8 cellular contexts compared by ENCODE assay signal in the genomic region with DNA sequence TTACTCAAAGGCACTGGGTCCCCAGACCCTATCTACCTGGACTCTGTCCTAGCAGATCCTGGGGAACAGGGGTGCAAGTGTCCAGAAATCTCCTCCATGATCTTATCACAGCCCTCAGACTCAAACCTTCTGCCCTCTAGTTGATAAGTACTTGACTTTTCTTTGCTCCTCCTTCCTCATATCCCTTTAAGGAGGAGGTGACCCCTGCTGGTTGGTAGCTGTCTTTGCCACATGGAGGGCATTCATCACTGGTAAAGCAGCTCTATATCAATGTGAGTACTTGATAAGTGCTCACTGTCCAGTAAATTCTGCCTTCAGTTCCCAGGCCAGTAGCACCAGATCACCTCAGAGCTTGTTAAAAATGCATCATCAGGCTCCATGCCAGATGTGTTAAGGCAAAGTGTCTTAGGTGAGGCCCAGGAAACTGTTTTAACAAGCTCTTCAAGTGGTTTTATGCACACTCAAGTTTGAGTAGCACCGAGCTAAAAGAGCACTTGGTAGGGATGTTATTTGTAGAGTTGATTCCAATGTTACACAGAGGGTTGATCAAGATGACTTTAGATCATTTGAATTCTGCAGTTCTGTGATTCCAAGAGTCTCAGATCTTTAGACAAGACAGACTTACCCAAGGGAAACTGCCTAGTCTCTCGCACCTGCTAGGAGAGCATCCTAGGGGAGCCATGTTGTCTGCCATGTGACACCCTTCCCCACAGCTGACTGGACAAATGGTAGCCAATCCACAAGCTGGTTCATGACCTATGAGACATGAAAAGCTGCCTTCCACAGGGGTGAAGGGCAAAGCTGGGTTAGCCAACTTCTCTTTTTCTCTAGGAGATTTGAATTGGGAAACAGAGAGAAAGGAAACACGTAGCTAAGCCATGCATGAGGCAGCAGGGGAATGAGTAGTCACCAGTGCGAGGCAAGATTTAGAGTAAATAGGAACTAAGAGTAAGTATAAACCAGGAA. TPM values are rescaled to one million over a fixed set of nuclear protein-coding genes. Genes with fewer than 3 reads are reported as not detected.
A peak's percentile ranks its signal among the peaks of the same experiment; 100 is the strongest.
DNase-seq lines count a peak whose midpoint lies in the region; ATAC-seq and TF ChIP-seq lines count a peak whose summit lies in the region.

No MANE protein-coding gene starts in this region.

- H3K4me1 Mint-ChIP-seq in Calu3 (ENCODE audit: low read depth, unreplicated experiment) (no peaks in the 10 kb centered on the region), type B pancreatic cell (ENCODE audit: unreplicated experiment) (no peaks in the 10 kb centered on the region)

- ATAC-seq in GM21723 (IDR thresholded peaks at IDR 0.05; ENCODE audit: unreplicated experiment) (peak; percentile 82), omental fat pad (ENCODE audit: low FRiP score) (no peak)

- H3K27ac ChIP-seq in dorsolateral prefrontal cortex: peak overlapping the region in 13 of 59 donors; percentile 6 to 76 (median 43)

- H3K27ac Mint-ChIP-seq in Calu3 (ENCODE audit: unreplicated experiment): no peak overlapping the region
- no peak overlapping the region for H3K27ac Mint-ChIP-seq in type B pancreatic cell

- no peak overlapping the region for H3K4me3 ChIP-seq in dorsolateral prefrontal cortex

- no TSS peak for BruUV-seq in Calu3 (replicated peaks; lab: Mats Ljungman, UMichigan)

- no peak overlapping the region for H3K4me3 Mint-ChIP-seq in Calu3 (ENCODE audit: low read depth, unreplicated experiment)
- H3K4me3 Mint-ChIP-seq in type B pancreatic cell: no peak overlapping the region

- CTCF ChIA-PET in Calu3 (lab: Charles Lee): interaction anchor here (0.5 to 2.2 kb wide), 21 partner anchors 9 to 854 kb away, joined by 3 to 15 read pairs (median 3); a partner anchor contains a TSS

- H3K9me3 Mint-ChIP-seq in Calu3 (ENCODE audit: low read depth, unreplicated experiment) (no peaks in the 10 kb centered on the region), type B pancreatic cell (no peaks in the 10 kb centered on the region)

- TF ChIP-seq CTCF in Calu3 (IDR thresholded peaks at IDR 0.05; ENCODE audit: unreplicated experiment) (peak; percentile 51), dorsolateral prefrontal cortex (IDR thresholded peaks at IDR 0.05 in 54 of 56, conservative IDR thresholded peaks at IDR 0.05 in 2 of 56; ENCODE audit: low read depth in 1 of 56, partially characterized antibody in 56 of 56) (peak in 30 of 56 donors; percentile 6 to 32 (median 20)), type B pancreatic cell (conservative IDR thresholded peaks at IDR 0.05) (peak; percentile 70), omental fat pad (IDR thresholded peaks at IDR 0.05) (no peak)

- DNase-seq in Calu3 (peak; percentile 62), NCI-H2029 (lab: John Stamatoyannopoulos, UW) (peak; percentile 79), T-helper 9 cell (peak; percentile 23), dorsolateral prefrontal cortex (no peak), medulla oblongata (ENCODE audit: extremely low spot score) (peak; percentile 79), type B pancreatic cell (ENCODE audit: extremely low spot score, unreplicated experiment) (no peak), omental fat pad (ENCODE audit: low spot score) (no peak)

- intact Hi-C loops in Calu3 (cut with micrococcal nuclease; ENCODE audit: unreplicated experiment): loop anchor here (1.0 to 2.0 kb wide), 2 partner anchors 90 to 136 kb away; no protein-coding TSS in a partner anchor
- intact Hi-C loops in dorsolateral prefrontal cortex (cut with DNase I): no loop called here

- H3K27me3 Mint-ChIP-seq in Calu3 (ENCODE audit: unreplicated experiment) (peaks cover 41% of the 10 kb centered on the region), type B pancreatic cell (peaks cover 20% of the 10 kb centered on the region)

- H3K36me3 Mint-ChIP-seq in Calu3 (ENCODE audit: insufficient read depth, unreplicated experiment): no peaks in the 10 kb centered on the region
- H3K36me3 Mint-ChIP-seq in type B pancreatic cell: no peaks in the 10 kb centered on the region

- peaks cover 0 to 3% (median 0%) of the 10 kb centered on the region in 45 donors for H3K27me3 ChIP-seq in dorsolateral prefrontal cortex

RNA-seq across cellular contexts. Expression of a gene that starts 18.6 kb away (rescaled TPM):
- total RNA-seq in Calu3 (2022) (not detected in 2 replicates), dorsolateral prefrontal cortex (under 1 TPM in 17 of 120 experiments, not detected in 103; 0.13 to 0.97 (median 0.20) TPM), type B pancreatic cell (ENCODE audit: low replicate concordance) (not detected in 2 replicates), omental fat pad (1 to 10 TPM in 1 of 4 donors, under 1 TPM in 3; 0.19 to 4.3 (median 0.34) TPM)

RNA-seq across cellular contexts. Expression of a gene that starts 19.4 kb away (rescaled TPM):
- total RNA-seq in Calu3 (2022): not detected in 2 replicates
- 10 to 100 TPM in 68 of 120 experiments, 1 to 10 TPM in 52; 1.2 to 28.9 (median 11.7) TPM for total RNA-seq in dorsolateral prefrontal cortex
- total RNA-seq in type B pancreatic cell (ENCODE audit: low replicate concordance): not detected in 2 replicates
- 100 to 1,000 TPM in 1 of 4 donors, 1 to 10 TPM in 2, not detected in 1; 3.1 to 119 (median 6.8) TPM for total RNA-seq in omental fat pad

RNA-seq across cellular contexts. Expression of a gene that starts 28.2 kb away (rescaled TPM):
- total RNA-seq in Calu3 (2022): not detected in 2 replicates
- total RNA-seq in dorsolateral prefrontal cortex: 1 to 10 TPM in 70 of 120 experiments, under 1 TPM in 31, not detected in 19; 0.43 to 5.0 (median 1.4) TPM
- total RNA-seq in type B pancreatic cell (ENCODE audit: low replicate concordance): not detected in 2 replicates
- 1 to 10 TPM in 1 of 4 donors, under 1 TPM in 1, not detected in 2; 0.56 to 5.3 TPM for total RNA-seq in omental fat pad

RNA-seq across cellular contexts. Expression of a gene that starts 45.8 kb away (rescaled TPM):
- total RNA-seq in Calu3 (2022) (not detected in 2 replicates), dorsolateral prefrontal cortex (under 1 TPM in 10 of 120 experiments, not detected in 110; 0.20 to 0.64 (median 0.30) TPM), type B pancreatic cell (ENCODE audit: low replicate concordance) (not detected in 2 replicates), omental fat pad (not detected)

Comparison
In these comparisons a context has a peak if more than half of its experiments do, and no peak if none do; other contexts are left out.
1. DNase-seq: peak in Calu3 (single experiment), NCI-H2029 (single experiment), T-helper 9 cell (single experiment) and medulla oblongata (single experiment); none in dorsolateral prefrontal cortex (0 of 10), type B pancreatic cell (single experiment) and omental fat pad (single experiment).
2. CTCF ChIP-seq: peak in Calu3 (single experiment), dorsolateral prefrontal cortex (30 of 56) and type B pancreatic cell (single experiment); none in omental fat pad (0 of 3).